In genomic region chr2:28870146-28870891, GRCh38 we compare ENCODE assay signal across 8 cellular contexts. TPM values are rescaled to one million over a fixed set of nuclear protein-coding genes. Genes with fewer than 3 reads are reported as not detected.
DNase-seq lines count a peak whose midpoint lies in the region; ATAC-seq and TF ChIP-seq lines count a peak whose summit lies in the region.

TRMT61B (minus strand) TSS chr2:28870309; CDS start chr2:28870277, 32 bp downstream.

- WGBS in H9 (ENCODE audit: extremely low coverage, insufficient read length, low lambda C conversion rate): no CpG with 5 or more reads among the region's 57 CpGs

- H2BK20ac ChIP-seq in H9 (ENCODE audit: low read depth, low read length, poor library complexity, severe bottlenecking): no peak within 1 kb of the TSS

- no peaks in the 10 kb centered on the region for H3K27me3 ChIP-seq in H9 (ENCODE audit: insufficient read depth, low read length)

- H3K9me3 ChIP-seq in ES-I3 (ENCODE audit: control insufficient read depth, insufficient read depth, low read length): no peaks in the 10 kb centered on the region
- no peaks in the 10 kb centered on the region for H3K9me3 ChIP-seq in H9 (ENCODE audit: control insufficient read depth, low read depth, low read length)

- peak within 1 kb of the TSS; percentile 98 for H3K4me2 ChIP-seq in H9 (ENCODE audit: insufficient read depth, insufficient read length, low read length)

- no peak within 1 kb of the TSS for H4K8ac ChIP-seq in H9 (replicated peaks; ENCODE audit: insufficient read length, low read depth, low read length)

- peak within 1 kb of the TSS; percentile 19 for H3K18ac ChIP-seq in H9 (ENCODE audit: insufficient read length, low read depth, low read length)

- POLR2A ChIA-PET in naive thymus-derived CD8-positive, alpha-beta T cell (lab: Charles Lee): interaction anchor here (0.7 to 4.3 kb wide), 17 partner anchors 10 to 1277 kb away, joined by 3 to 94 read pairs (median 4); partner anchors contain the start of genes PPP1CB, WDR43 and YPEL5

- peak within 1 kb of the TSS; percentile 86 for H3K9ac ChIP-seq in ES-I3 (ENCODE audit: low read depth, low read length)
- H3K9ac ChIP-seq in H9 (ENCODE audit: extremely low read depth, insufficient read length, low read length): peak within 1 kb of the TSS; percentile 92

- no peak within 1 kb of the TSS for H2BK5ac ChIP-seq in H9 (ENCODE audit: insufficient read length, low read length)

- no peaks in the 10 kb centered on the region for H4K20me1 ChIP-seq in H9 (ENCODE audit: control insufficient read depth, insufficient read depth, insufficient read length)

- peaks cover 0 to 8% (median 8%) of the 10 kb centered on the region in 3 experiments; a peak in 6 of 7 replicates for H3K36me3 Mint-ChIP-seq in H9 (ENCODE audit: insufficient read depth in 1 of 3, low read depth in 3 of 3)
- peaks cover 12% of the 10 kb centered on the region for H3K36me3 Mint-ChIP-seq in activated T-helper 2 cell treated with anti-CD3 and anti-CD28 coated beads, Interferon-gamma antibody, Interleukin-2, Interleukin-4, amounts not matched to agents 10 μg/mL and 5 μg/mL and 100 μg/mL, durations not matched to agents 14 hours and 24 hours and 36 hours (ENCODE audit: low read depth)
- H3K36me3 Mint-ChIP-seq in naive thymus-derived CD8-positive, alpha-beta T cell: peaks cover 0 to 14% (median 7%) of the 10 kb centered on the region in 3 donors
- H3K36me3 Mint-ChIP-seq in stimulated activated naive B cell treated with anti-CD40 and anti-IgM and Interleukin-4, amounts not matched to agents 10 μg/mL and 1 μg/mL and 100 μg/mL, for 72 hours: peaks cover 6 to 18% of the 10 kb centered on the region in 2 donors

- H3K9me3 Mint-ChIP-seq in H9: no peaks in the 10 kb centered on the region
- H3K9me3 Mint-ChIP-seq in activated T-helper 2 cell treated with anti-CD3 and anti-CD28 coated beads, Interferon-gamma antibody, Interleukin-2, Interleukin-4, amounts not matched to agents 10 μg/mL and 5 μg/mL and 100 μg/mL, durations not matched to agents 14 hours and 24 hours and 36 hours: no peaks in the 10 kb centered on the region
- no peaks in the 10 kb centered on the region for H3K9me3 Mint-ChIP-seq in naive thymus-derived CD8-positive, alpha-beta T cell
- no peaks in the 10 kb centered on the region for H3K9me3 Mint-ChIP-seq in stimulated activated naive B cell treated with anti-CD40 and anti-IgM and Interleukin-4, amounts not matched to agents 10 μg/mL and 1 μg/mL and 100 μg/mL, for 72 hours

- H3K27ac Mint-ChIP-seq in H9: peak within 1 kb of the TSS; percentile 86 to 98 (median 98)
- peak within 1 kb of the TSS; percentile 91 for H3K27ac Mint-ChIP-seq in activated T-helper 2 cell treated with anti-CD3 and anti-CD28 coated beads, Interferon-gamma antibody, Interleukin-2, Interleukin-4, amounts not matched to agents 10 μg/mL and 5 μg/mL and 100 μg/mL, durations not matched to agents 14 hours and 24 hours and 36 hours
- H3K27ac Mint-ChIP-seq in naive thymus-derived CD8-positive, alpha-beta T cell: peak within 1 kb of the TSS; percentile 97 to 100 (median 100)
- peak within 1 kb of the TSS; percentile 98 for H3K27ac Mint-ChIP-seq in stimulated activated naive B cell treated with anti-CD40 and anti-IgM and Interleukin-4, amounts not matched to agents 10 μg/mL and 1 μg/mL and 100 μg/mL, for 72 hours

- TF ChIP-seq CTCF in H9 (conservative IDR thresholded peaks at IDR 0.05): no peak
- no peak for TF ChIP-seq CTCF in fibroblast of mammary gland (conservative IDR thresholded peaks at IDR 0.05; ENCODE audit: control insufficient read depth, insufficient read depth, low read depth, low read length)

- H3K4me3 ChIP-seq in fibroblast of mammary gland (ENCODE audit: control insufficient read depth, low read depth, low read length): peak within 1 kb of the TSS; percentile 95

- H3K23ac ChIP-seq in H9 (ENCODE audit: insufficient read length, low read depth, low read length): no peak within 1 kb of the TSS

- no peak within 1 kb of the TSS for H3K27ac ChIP-seq in H9 (ENCODE audit: insufficient read length, low read depth, low read length)

- H3K4me1 Mint-ChIP-seq in H9: peaks cover 11 to 13% of the 10 kb centered on the region in 2 experiments
- H3K4me1 Mint-ChIP-seq in activated T-helper 2 cell treated with anti-CD3 and anti-CD28 coated beads, Interferon-gamma antibody, Interleukin-2, Interleukin-4, amounts not matched to agents 10 μg/mL and 5 μg/mL and 100 μg/mL, durations not matched to agents 14 hours and 24 hours and 36 hours (ENCODE audit: low read depth): peaks cover 19% of the 10 kb centered on the region
- H3K4me1 Mint-ChIP-seq in naive thymus-derived CD8-positive, alpha-beta T cell: peaks cover 12 to 44% (median 36%) of the 10 kb centered on the region in 4 donors
- H3K4me1 Mint-ChIP-seq in stimulated activated naive B cell treated with anti-CD40 and anti-IgM and Interleukin-4, amounts not matched to agents 10 μg/mL and 1 μg/mL and 100 μg/mL, for 72 hours: peaks cover 8 to 35% of the 10 kb centered on the region in 2 donors

- no peaks in the 10 kb centered on the region for H3K36me3 ChIP-seq in ES-I3 (ENCODE audit: insufficient read depth, low read length)

- no peak within 1 kb of the TSS for H2AFZ ChIP-seq in H9 (ENCODE audit: low read length)

- no peak within 1 kb of the TSS for H3K4ac ChIP-seq in H9 (ENCODE audit: low read depth, low read length)

- H4K91ac ChIP-seq in H9 (ENCODE audit: insufficient read length, low read depth, low read length): no peak within 1 kb of the TSS

- peaks cover 11% of the 10 kb centered on the region for H3K27me3 Mint-ChIP-seq in H9 (ENCODE audit: low read depth)
- peaks cover 5% of the 10 kb centered on the region for H3K27me3 Mint-ChIP-seq in activated T-helper 2 cell treated with anti-CD3 and anti-CD28 coated beads, Interferon-gamma antibody, Interleukin-2, Interleukin-4, amounts not matched to agents 10 μg/mL and 5 μg/mL and 100 μg/mL, durations not matched to agents 14 hours and 24 hours and 36 hours (ENCODE audit: low read depth)
- H3K27me3 Mint-ChIP-seq in naive thymus-derived CD8-positive, alpha-beta T cell: peaks cover 0 to 2% (median 0%) of the 10 kb centered on the region in 5 donors
- peaks cover 0 to under 1% of the 10 kb centered on the region in 2 donors for H3K27me3 Mint-ChIP-seq in stimulated activated naive B cell treated with anti-CD40 and anti-IgM and Interleukin-4, amounts not matched to agents 10 μg/mL and 1 μg/mL and 100 μg/mL, for 72 hours

- H3K56ac ChIP-seq in H9 (ENCODE audit: insufficient read length, low read depth, low read length): no peak within 1 kb of the TSS

- no peak within 1 kb of the TSS for H2BK12ac ChIP-seq in H9 (ENCODE audit: insufficient read length, low read depth, low read length)

- no peak within 1 kb of the TSS for H3T11ph ChIP-seq in H9 (ENCODE audit: low read length)

- no peak within 1 kb of the TSS for H2AK5ac ChIP-seq in H9 (ENCODE audit: insufficient read length, low read length)

- peaks cover 2% of the 10 kb centered on the region for H3K79me1 ChIP-seq in H9 (ENCODE audit: insufficient read depth, low read depth, low read length, poor library complexity, severe bottlenecking)

- intact Hi-C loops in activated T-helper 2 cell treated with anti-CD3 and anti-CD28 coated beads, Interferon-gamma antibody, Interleukin-2, Interleukin-4, amounts not matched to agents 10 μg/mL and 5 μg/mL and 100 μg/mL, durations not matched to agents 14 hours and 24 hours and 36 hours (cut with micrococcal nuclease): loop anchor here (1.0 to 2.0 kb wide), 3 partner anchors 24 to 118 kb away; partner anchors contain the start of genes SPDYA and WDR43

- H4K5ac ChIP-seq in H9 (ENCODE audit: insufficient read length, low read depth, low read length): no peak within 1 kb of the TSS

- ATAC-seq in naive thymus-derived CD8-positive, alpha-beta T cell: peak; percentile 93
- peak; percentile 97 to 98 for ATAC-seq in stimulated activated naive B cell treated with anti-CD40 and anti-IgM and Interleukin-4, amounts not matched to agents 10 μg/mL and 1 μg/mL and 100 μg/mL, for 72 hours (replicated peaks)

- no peak within 1 kb of the TSS for H2BK15ac ChIP-seq in H9 (ENCODE audit: low read depth, low read length)

- H3K23me2 ChIP-seq in H9 (ENCODE audit: insufficient read length, low read depth, low read length, poor library complexity, severe bottlenecking): peaks cover 3% of the 10 kb centered on the region

- H3K4me1 ChIP-seq in ES-I3 (ENCODE audit: insufficient read depth, low read length): no peaks in the 10 kb centered on the region
- no peaks in the 10 kb centered on the region; the same call in 1 of the 2 replicates for H3K4me1 ChIP-seq in H9 (ENCODE audit: insufficient read depth, low read length)

- no peak within 1 kb of the TSS for H2BK120ac ChIP-seq in H9 (ENCODE audit: low read depth, low read length, poor library complexity, severe bottlenecking)

- TF ChIP-seq POLR2A in Raji (IDR thresholded peaks at IDR 0.05; ENCODE audit: insufficient read depth, low read depth, low read length): peak; percentile 99

- H3K4me3 Mint-ChIP-seq in H9: peak within 1 kb of the TSS; percentile 98
- peak within 1 kb of the TSS; percentile 96 for H3K4me3 Mint-ChIP-seq in activated T-helper 2 cell treated with anti-CD3 and anti-CD28 coated beads, Interferon-gamma antibody, Interleukin-2, Interleukin-4, amounts not matched to agents 10 μg/mL and 5 μg/mL and 100 μg/mL, durations not matched to agents 14 hours and 24 hours and 36 hours (ENCODE audit: low read depth)
- peak within 1 kb of the TSS; percentile 93 to 100 (median 96) for H3K4me3 Mint-ChIP-seq in naive thymus-derived CD8-positive, alpha-beta T cell
- H3K4me3 Mint-ChIP-seq in stimulated activated naive B cell treated with anti-CD40 and anti-IgM and Interleukin-4, amounts not matched to agents 10 μg/mL and 1 μg/mL and 100 μg/mL, for 72 hours: peak within 1 kb of the TSS; percentile 92 to 95

- peaks cover 15% of the 10 kb centered on the region; the same call in 1 of the 2 replicates for H3K79me2 ChIP-seq in H9 (ENCODE audit: insufficient read depth, low read length)

- peak; percentile 97 for DNase-seq in H9
- peak; percentile 92 for DNase-seq in M059J (ENCODE audit: low read depth)
- peak; percentile 96 for DNase-seq in activated T-helper 2 cell treated with anti-CD3 and anti-CD28 coated beads, Interferon-gamma antibody, Interleukin-2, Interleukin-4, amounts not matched to agents 10 μg/mL and 5 μg/mL and 100 μg/mL, durations not matched to agents 14 hours and 24 hours and 36 hours (ENCODE audit: low spot score)
- DNase-seq in fibroblast of mammary gland (ENCODE audit: low read depth): peak; percentile 92
- peak; percentile 93 to 98 (median 96) for DNase-seq in naive thymus-derived CD8-positive, alpha-beta T cell
- peak; percentile 96 for DNase-seq in stimulated activated naive B cell treated with anti-CD40 and anti-IgM and Interleukin-4, amounts not matched to agents 10 μg/mL and 1 μg/mL and 100 μg/mL, for 72 hours

- peak within 1 kb of the TSS; percentile 61; the same call in 1 of the 2 replicates for H3K14ac ChIP-seq in H9 (ENCODE audit: insufficient read depth, low read length)

RNA-seq across cellular contexts. Expression of gene TRMT61B, which starts in this region (rescaled TPM):
- 20.7 and 21.0 TPM in 2 replicates for total RNA-seq in H9 (2021)
- 12.2 and 18.2 TPM in 2 replicates for total RNA-seq in M059J (2014; rRNA removed; shearing (Covaris generic))
- total RNA-seq in activated T-helper 2 cell treated with anti-CD3 and anti-CD28 coated beads, Interferon-gamma antibody, Interleukin-2, Interleukin-4, amounts not matched to agents 10 μg/mL and 5 μg/mL and 100 μg/mL, durations not matched to agents 14 hours and 24 hours and 36 hours: 15.1 and 17.3 TPM in 2 replicates
- total RNA-seq in naive thymus-derived CD8-positive, alpha-beta T cell: 10 to 100 TPM; 22.8 to 24.3 TPM
- 10 to 100 TPM; 17.0 to 21.5 (median 19.5) TPM for polyA plus RNA-seq in naive thymus-derived CD8-positive, alpha-beta T cell
